Comparison of ENCODE assay signal across 16 cellular contexts in genomic region chr6:40778186-40778585, GRCh38.
A peak's percentile ranks its signal among the peaks of the same experiment; 100 is the strongest.
DNase-seq lines count a peak whose midpoint lies in the region; ATAC-seq and TF ChIP-seq lines count a peak whose summit lies in the region.
"Had no signal": no experiment of that assay in that cellular context is flagged by ENCODE, and none has a peak within 500 bp of the region (broad histone marks: within the 10 kb centered on the region; RNA-seq: fewer than 3 reads in every experiment).

No MANE protein-coding gene starts in this region.

- H3K4me3 ChIP-seq in right lobe of liver: no peak overlapping the region
- H3K4me3 ChIP-seq: colonic mucosa, upper lobe of right lung had no signal

- no peaks in the 10 kb centered on the region for H3K9me3 ChIP-seq in right lobe of liver
- H3K9me3 ChIP-seq: colonic mucosa, upper lobe of right lung had no signal

- DNase-seq in EH (ENCODE audit: low read depth) (peak; percentile 59), LoVo (ENCODE audit: low spot score) (peak; percentile 35), dermis blood vessel endothelial cell (peak; percentile 36), kidney tubule cell (ENCODE audit: low spot score) (peak; percentile 85), right lobe of liver (no peak), globus pallidus (ENCODE audit: low spot score) (no peak)
- no peak for DNase-seq in stimulated activated CD4-positive, alpha-beta T cell treated with anti-CD3 and anti-CD28 coated beads, Interleukin-4, amount 100 ng/mL, for 1 hour
- DNase-seq: activated CD4-positive, alpha-beta T cell treated with anti-CD3 and anti-CD28 coated beads, Interleukin-2, amount 50 U/mL, for 48 hours; activated naive CD4-positive, alpha-beta T cell treated with anti-CD3 and anti-CD28 coated beads for 36 hours; colonic mucosa; H7; NCI-H1417; NCI-H2171 treated with DMSO at 0.1 percent for 48 hours; NCI-H774; upper lobe of right lung had no signal

- intact Hi-C loops in right lobe of liver (cut with DNase I): no loop called here

- TF ChIP-seq CTCF in right lobe of liver (IDR thresholded peaks at IDR 0.05): no peak

- 94% methylated on average over 2 of the region's 3 CpGs for WGBS in right lobe of liver (ENCODE audit: insufficient coverage, low coverage, low lambda C conversion rate, missing lambda C conversion rate)

- no peaks in the 10 kb centered on the region for H3K27me3 ChIP-seq in right lobe of liver
- H3K27me3 ChIP-seq: colonic mucosa had no signal

- ATAC-seq in right lobe of liver: no peak
- ATAC-seq: upper lobe of right lung had no signal

- no peaks in the 10 kb centered on the region for H3K4me1 ChIP-seq in right lobe of liver
- H3K4me1 ChIP-seq: colonic mucosa, upper lobe of right lung had no signal

- H3K36me3 ChIP-seq in right lobe of liver: no peaks in the 10 kb centered on the region
- H3K36me3 ChIP-seq: colonic mucosa, upper lobe of right lung had no signal

- H3K27ac ChIP-seq in right lobe of liver: no peak overlapping the region
- H3K27ac ChIP-seq: colonic mucosa, upper lobe of right lung, VCaP had no signal

- TF ChIP-seq POLR2A in right lobe of liver (IDR thresholded peaks at IDR 0.05): no peak

Comparison
In these comparisons a context has a peak if more than half of its experiments do, and no peak if none do; other contexts are left out.
1. DNase-seq: peak in EH (single experiment), LoVo (single experiment), dermis blood vessel endothelial cell (single experiment) and kidney tubule cell (single experiment); none in right lobe of liver (0 of 3), globus pallidus (single experiment) and stimulated activated CD4-positive, alpha-beta T cell treated with anti-CD3 and anti-CD28 coated beads, Interleukin-4, amount 100 ng/mL, for 1 hour (single experiment).